1 cellular context compared by ENCODE assay signal in genomic region chr5:151758430-151759241, GRCh38.
A peak's percentile ranks its signal among the peaks of the same experiment; 100 is the strongest.
TF ChIP-seq lines count a peak whose summit lies in the region.

Gene ATOX1 (minus strand): TSS chr5:151758631. CDS start chr5:151758551, 80 bp downstream.

TF ChIP-seq in WTC11, 78 proteins besides CTCF, POLR2A, EP300 and RAD21 (continued from another document):
- TF ChIP-seq, protein P1, sequence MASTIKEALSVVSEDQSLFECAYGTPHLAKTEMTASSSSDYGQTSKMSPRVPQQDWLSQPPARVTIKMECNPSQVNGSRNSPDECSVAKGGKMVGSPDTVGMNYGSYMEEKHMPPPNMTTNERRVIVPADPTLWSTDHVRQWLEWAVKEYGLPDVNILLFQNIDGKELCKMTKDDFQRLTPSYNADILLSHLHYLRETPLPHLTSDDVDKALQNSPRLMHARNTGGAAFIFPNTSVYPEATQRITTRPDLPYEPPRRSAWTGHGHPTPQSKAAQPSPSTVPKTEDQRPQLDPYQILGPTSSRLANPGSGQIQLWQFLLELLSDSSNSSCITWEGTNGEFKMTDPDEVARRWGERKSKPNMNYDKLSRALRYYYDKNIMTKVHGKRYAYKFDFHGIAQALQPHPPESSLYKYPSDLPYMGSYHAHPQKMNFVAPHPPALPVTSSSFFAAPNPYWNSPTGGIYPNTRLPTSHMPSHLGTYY (CRISPR knock-in tag; IDR thresholded peaks at IDR 0.05): no peak
- TF ChIP-seq, protein P2, sequence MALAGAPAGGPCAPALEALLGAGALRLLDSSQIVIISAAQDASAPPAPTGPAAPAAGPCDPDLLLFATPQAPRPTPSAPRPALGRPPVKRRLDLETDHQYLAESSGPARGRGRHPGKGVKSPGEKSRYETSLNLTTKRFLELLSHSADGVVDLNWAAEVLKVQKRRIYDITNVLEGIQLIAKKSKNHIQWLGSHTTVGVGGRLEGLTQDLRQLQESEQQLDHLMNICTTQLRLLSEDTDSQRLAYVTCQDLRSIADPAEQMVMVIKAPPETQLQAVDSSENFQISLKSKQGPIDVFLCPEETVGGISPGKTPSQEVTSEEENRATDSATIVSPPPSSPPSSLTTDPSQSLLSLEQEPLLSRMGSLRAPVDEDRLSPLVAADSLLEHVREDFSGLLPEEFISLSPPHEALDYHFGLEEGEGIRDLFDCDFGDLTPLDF (CRISPR knock-in tag; IDR thresholded peaks at IDR 0.05): no peak
- TF ChIP-seq EMX1 (CRISPR knock-in tag; IDR thresholded peaks at IDR 0.05) (no peak), PRRX2 (CRISPR knock-in tag; IDR thresholded peaks at IDR 0.05) (no peak), FOXJ3 (CRISPR knock-in tag; IDR thresholded peaks at IDR 0.05; ENCODE audit: borderline replicate concordance) (no peak), ZNF423 (CRISPR knock-in tag; IDR thresholded peaks at IDR 0.05) (no peak), CDX4 (CRISPR knock-in tag; IDR thresholded peaks at IDR 0.05; ENCODE audit: borderline replicate concordance) (no peak), RELA (CRISPR knock-in tag; IDR thresholded peaks at IDR 0.05; ENCODE audit: borderline replicate concordance) (no peak), MXD4 (CRISPR knock-in tag; IDR thresholded peaks at IDR 0.05; ENCODE audit: borderline replicate concordance) (no peak), TCF7 (CRISPR knock-in tag; IDR thresholded peaks at IDR 0.05; ENCODE audit: low read depth) (no peak), ZNF396 (CRISPR knock-in tag; IDR thresholded peaks at IDR 0.05; ENCODE audit: borderline replicate concordance) (no peak), SMAD3 (CRISPR knock-in tag; IDR thresholded peaks at IDR 0.05; ENCODE audit: borderline replicate concordance) (no peak), E2F5 (CRISPR knock-in tag; IDR thresholded peaks at IDR 0.05) (no peak; the same call in 1 of the 2 replicates), CREM (CRISPR knock-in tag; IDR thresholded peaks at IDR 0.05) (no peak), HMGA2 (CRISPR knock-in tag; IDR thresholded peaks at IDR 0.05) (no peak), ESRRA (CRISPR knock-in tag; IDR thresholded peaks at IDR 0.05; ENCODE audit: borderline replicate concordance) (no peak), JUN (CRISPR knock-in tag; IDR thresholded peaks at IDR 0.05) (no peak), ZNF121 (CRISPR knock-in tag; IDR thresholded peaks at IDR 0.05) (no peak), GABPB1 (CRISPR knock-in tag; IDR thresholded peaks at IDR 0.05) (peak; percentile 32; the same call in 1 of the 2 replicates), RORB (CRISPR knock-in tag; IDR thresholded peaks at IDR 0.05) (no peak), FOXK1 (CRISPR knock-in tag; IDR thresholded peaks at IDR 0.05) (0 out of 2 replicates have a peak, but pooled peaks have one; percentile 52), ZNF317 (CRISPR knock-in tag; IDR thresholded peaks at IDR 0.05; ENCODE audit: borderline replicate concordance, low read depth) (no peak)
- TF ChIP-seq, protein P3, sequence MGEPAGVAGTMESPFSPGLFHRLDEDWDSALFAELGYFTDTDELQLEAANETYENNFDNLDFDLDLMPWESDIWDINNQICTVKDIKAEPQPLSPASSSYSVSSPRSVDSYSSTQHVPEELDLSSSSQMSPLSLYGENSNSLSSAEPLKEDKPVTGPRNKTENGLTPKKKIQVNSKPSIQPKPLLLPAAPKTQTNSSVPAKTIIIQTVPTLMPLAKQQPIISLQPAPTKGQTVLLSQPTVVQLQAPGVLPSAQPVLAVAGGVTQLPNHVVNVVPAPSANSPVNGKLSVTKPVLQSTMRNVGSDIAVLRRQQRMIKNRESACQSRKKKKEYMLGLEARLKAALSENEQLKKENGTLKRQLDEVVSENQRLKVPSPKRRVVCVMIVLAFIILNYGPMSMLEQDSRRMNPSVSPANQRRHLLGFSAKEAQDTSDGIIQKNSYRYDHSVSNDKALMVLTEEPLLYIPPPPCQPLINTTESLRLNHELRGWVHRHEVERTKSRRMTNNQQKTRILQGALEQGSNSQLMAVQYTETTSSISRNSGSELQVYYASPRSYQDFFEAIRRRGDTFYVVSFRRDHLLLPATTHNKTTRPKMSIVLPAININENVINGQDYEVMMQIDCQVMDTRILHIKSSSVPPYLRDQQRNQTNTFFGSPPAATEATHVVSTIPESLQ (CRISPR knock-in tag; IDR thresholded peaks at IDR 0.05): no peak
- TF ChIP-seq, protein P4, sequence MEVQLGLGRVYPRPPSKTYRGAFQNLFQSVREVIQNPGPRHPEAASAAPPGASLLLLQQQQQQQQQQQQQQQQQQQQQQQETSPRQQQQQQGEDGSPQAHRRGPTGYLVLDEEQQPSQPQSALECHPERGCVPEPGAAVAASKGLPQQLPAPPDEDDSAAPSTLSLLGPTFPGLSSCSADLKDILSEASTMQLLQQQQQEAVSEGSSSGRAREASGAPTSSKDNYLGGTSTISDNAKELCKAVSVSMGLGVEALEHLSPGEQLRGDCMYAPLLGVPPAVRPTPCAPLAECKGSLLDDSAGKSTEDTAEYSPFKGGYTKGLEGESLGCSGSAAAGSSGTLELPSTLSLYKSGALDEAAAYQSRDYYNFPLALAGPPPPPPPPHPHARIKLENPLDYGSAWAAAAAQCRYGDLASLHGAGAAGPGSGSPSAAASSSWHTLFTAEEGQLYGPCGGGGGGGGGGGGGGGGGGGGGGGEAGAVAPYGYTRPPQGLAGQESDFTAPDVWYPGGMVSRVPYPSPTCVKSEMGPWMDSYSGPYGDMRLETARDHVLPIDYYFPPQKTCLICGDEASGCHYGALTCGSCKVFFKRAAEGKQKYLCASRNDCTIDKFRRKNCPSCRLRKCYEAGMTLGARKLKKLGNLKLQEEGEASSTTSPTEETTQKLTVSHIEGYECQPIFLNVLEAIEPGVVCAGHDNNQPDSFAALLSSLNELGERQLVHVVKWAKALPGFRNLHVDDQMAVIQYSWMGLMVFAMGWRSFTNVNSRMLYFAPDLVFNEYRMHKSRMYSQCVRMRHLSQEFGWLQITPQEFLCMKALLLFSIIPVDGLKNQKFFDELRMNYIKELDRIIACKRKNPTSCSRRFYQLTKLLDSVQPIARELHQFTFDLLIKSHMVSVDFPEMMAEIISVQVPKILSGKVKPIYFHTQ (CRISPR knock-in tag; IDR thresholded peaks at IDR 0.05): no peak
- TF ChIP-seq, protein P5, sequence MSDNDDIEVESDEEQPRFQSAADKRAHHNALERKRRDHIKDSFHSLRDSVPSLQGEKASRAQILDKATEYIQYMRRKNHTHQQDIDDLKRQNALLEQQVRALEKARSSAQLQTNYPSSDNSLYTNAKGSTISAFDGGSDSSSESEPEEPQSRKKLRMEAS (CRISPR knock-in tag; IDR thresholded peaks at IDR 0.05): peak; percentile 77
- TF ChIP-seq, protein P6, sequence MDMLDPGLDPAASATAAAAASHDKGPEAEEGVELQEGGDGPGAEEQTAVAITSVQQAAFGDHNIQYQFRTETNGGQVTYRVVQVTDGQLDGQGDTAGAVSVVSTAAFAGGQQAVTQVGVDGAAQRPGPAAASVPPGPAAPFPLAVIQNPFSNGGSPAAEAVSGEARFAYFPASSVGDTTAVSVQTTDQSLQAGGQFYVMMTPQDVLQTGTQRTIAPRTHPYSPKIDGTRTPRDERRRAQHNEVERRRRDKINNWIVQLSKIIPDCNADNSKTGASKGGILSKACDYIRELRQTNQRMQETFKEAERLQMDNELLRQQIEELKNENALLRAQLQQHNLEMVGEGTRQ (CRISPR knock-in tag; IDR thresholded peaks at IDR 0.05): no peak
- TF ChIP-seq, protein P7, sequence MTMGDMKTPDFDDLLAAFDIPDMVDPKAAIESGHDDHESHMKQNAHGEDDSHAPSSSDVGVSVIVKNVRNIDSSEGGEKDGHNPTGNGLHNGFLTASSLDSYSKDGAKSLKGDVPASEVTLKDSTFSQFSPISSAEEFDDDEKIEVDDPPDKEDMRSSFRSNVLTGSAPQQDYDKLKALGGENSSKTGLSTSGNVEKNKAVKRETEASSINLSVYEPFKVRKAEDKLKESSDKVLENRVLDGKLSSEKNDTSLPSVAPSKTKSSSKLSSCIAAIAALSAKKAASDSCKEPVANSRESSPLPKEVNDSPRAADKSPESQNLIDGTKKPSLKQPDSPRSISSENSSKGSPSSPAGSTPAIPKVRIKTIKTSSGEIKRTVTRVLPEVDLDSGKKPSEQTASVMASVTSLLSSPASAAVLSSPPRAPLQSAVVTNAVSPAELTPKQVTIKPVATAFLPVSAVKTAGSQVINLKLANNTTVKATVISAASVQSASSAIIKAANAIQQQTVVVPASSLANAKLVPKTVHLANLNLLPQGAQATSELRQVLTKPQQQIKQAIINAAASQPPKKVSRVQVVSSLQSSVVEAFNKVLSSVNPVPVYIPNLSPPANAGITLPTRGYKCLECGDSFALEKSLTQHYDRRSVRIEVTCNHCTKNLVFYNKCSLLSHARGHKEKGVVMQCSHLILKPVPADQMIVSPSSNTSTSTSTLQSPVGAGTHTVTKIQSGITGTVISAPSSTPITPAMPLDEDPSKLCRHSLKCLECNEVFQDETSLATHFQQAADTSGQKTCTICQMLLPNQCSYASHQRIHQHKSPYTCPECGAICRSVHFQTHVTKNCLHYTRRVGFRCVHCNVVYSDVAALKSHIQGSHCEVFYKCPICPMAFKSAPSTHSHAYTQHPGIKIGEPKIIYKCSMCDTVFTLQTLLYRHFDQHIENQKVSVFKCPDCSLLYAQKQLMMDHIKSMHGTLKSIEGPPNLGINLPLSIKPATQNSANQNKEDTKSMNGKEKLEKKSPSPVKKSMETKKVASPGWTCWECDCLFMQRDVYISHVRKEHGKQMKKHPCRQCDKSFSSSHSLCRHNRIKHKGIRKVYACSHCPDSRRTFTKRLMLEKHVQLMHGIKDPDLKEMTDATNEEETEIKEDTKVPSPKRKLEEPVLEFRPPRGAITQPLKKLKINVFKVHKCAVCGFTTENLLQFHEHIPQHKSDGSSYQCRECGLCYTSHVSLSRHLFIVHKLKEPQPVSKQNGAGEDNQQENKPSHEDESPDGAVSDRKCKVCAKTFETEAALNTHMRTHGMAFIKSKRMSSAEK (CRISPR knock-in tag; IDR thresholded peaks at IDR 0.05; ENCODE audit: borderline replicate concordance): no peak
- TF ChIP-seq, protein P8, sequence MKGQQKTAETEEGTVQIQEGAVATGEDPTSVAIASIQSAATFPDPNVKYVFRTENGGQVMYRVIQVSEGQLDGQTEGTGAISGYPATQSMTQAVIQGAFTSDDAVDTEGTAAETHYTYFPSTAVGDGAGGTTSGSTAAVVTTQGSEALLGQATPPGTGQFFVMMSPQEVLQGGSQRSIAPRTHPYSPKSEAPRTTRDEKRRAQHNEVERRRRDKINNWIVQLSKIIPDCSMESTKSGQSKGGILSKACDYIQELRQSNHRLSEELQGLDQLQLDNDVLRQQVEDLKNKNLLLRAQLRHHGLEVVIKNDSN (CRISPR knock-in tag; IDR thresholded peaks at IDR 0.05): no peak
- TF ChIP-seq, protein P9, sequence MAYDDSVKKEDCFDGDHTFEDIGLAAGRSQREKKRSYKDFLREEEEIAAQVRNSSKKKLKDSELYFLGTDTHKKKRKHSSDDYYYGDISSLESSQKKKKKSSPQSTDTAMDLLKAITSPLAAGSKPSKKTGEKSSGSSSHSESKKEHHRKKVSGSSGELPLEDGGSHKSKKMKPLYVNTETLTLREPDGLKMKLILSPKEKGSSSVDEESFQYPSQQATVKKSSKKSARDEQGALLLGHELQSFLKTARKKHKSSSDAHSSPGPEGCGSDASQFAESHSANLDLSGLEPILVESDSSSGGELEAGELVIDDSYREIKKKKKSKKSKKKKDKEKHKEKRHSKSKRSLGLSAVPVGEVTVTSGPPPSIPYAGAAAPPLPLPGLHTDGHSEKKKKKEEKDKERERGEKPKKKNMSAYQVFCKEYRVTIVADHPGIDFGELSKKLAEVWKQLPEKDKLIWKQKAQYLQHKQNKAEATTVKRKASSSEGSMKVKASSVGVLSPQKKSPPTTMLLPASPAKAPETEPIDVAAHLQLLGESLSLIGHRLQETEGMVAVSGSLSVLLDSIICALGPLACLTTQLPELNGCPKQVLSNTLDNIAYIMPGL (CRISPR knock-in tag; IDR thresholded peaks at IDR 0.05): no peak; the same call in 1 of the 2 replicates
